Comparison of ENCODE assay signal across 27 cellular contexts in the genomic region with DNA sequence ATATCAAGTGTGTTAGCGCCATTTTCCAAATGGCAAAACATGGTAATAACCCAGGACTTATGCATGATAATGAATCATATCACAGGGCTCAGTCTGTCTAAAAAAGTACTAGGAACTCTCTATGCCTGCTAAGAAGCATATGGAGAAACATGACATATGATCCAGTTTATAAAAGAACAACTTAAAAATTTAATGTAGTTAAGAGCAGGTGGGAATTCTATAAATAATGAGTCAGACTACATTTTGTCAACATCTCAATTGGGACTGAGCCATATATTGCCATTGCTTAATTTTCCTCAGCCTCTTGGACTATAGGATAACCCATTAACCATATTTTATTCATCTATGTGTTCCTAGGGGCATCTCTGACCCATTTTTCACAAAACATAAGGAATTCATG.
"Had no signal": no experiment of that assay in that cellular context is flagged by ENCODE, and none has a peak within 500 bp of the region (broad histone marks: within the 10 kb centered on the region; RNA-seq: fewer than 3 reads in every experiment).

No MANE protein-coding gene starts in this region.

- H3K9me3 Mint-ChIP-seq: activated B cell treated with CpG ODN at 0.5 μM for 24 hours; activated CD4-positive, alpha-beta memory T cell treated with anti-CD3 and anti-CD28 coated beads for 36 hours; activated naive CD4-positive, alpha-beta T cell treated with anti-CD3 and anti-CD28 coated beads for 36 hours; activated naive CD4-positive, alpha-beta T cell treated with anti-CD3 and anti-CD28 coated beads, Interleukin-2, amount 50 U/mL, for 24 hours; activated naive CD8-positive, alpha-beta T cell treated with anti-CD3 and anti-CD28 coated beads for 36 hours; activated naive CD8-positive, alpha-beta T cell treated with anti-CD3 and anti-CD28 coated beads, Interleukin-2, amount 50 U/mL, for 24 hours; activated T-helper 1 cell treated with anti-CD3 and anti-CD28 coated beads, Interleukin-12 subunit alpha, Interleukin-12 subunit beta, Interleukin-2, Interleukin-4 antibody, amounts not matched to agents 30 ng/mL and 10 ng/mL and 1 ng/mL, durations not matched to agents 14 hours and 24 hours and 36 hours; activated T-helper 2 cell treated with anti-CD3 and anti-CD28 coated beads, Interferon-gamma antibody, Interleukin-2, Interleukin-4, amounts not matched to agents 10 μg/mL and 5 μg/mL and 100 μg/mL, durations not matched to agents 14 hours and 24 hours and 36 hours; central memory CD8-positive, alpha-beta T cell; endodermal cell; T-helper 2 cell treated with Interferon-gamma antibody and Interleukin-4, amounts not matched to agents 5 μg/mL and 100 μg/mL, for 36 hours had no signal

- H3K27me3 Mint-ChIP-seq: activated B cell treated with CpG ODN at 0.5 μM for 24 hours; activated CD4-positive, alpha-beta memory T cell treated with anti-CD3 and anti-CD28 coated beads for 36 hours; activated CD8-positive, alpha-beta memory T cell treated with anti-CD3 and anti-CD28 coated beads, Interleukin-2, amount 10 ng/mL, durations not matched to agents 7 days and 5 days; activated naive CD4-positive, alpha-beta T cell treated with anti-CD3 and anti-CD28 coated beads, Interleukin-2, amount 50 U/mL, for 24 hours; activated naive CD8-positive, alpha-beta T cell treated with anti-CD3 and anti-CD28 coated beads for 36 hours; activated naive CD8-positive, alpha-beta T cell treated with anti-CD3 and anti-CD28 coated beads, Interleukin-2, amount 50 U/mL, for 24 hours; central memory CD8-positive, alpha-beta T cell; dendritic cell treated with granulocyte-macrophage colony-stimulating factor and Interleukin-4, amounts not matched to agents 40 ng/mL and 50 ng/mL, for 4 days had no signal

- H3K27ac Mint-ChIP-seq: activated B cell treated with CpG ODN at 0.5 μM for 24 hours; activated CD4-positive, alpha-beta memory T cell treated with anti-CD3 and anti-CD28 coated beads for 36 hours; activated CD8-positive, alpha-beta memory T cell treated with anti-CD3 and anti-CD28 coated beads, Interleukin-2, amount 10 ng/mL, durations not matched to agents 7 days and 5 days; activated CD8-positive, alpha-beta T cell treated with anti-CD3 and anti-CD28 coated beads, Interleukin-2, amount 10 ng/mL, durations not matched to agents 7 days and 5 days; activated naive CD4-positive, alpha-beta T cell treated with anti-CD3 and anti-CD28 coated beads for 36 hours; activated naive CD4-positive, alpha-beta T cell treated with anti-CD3 and anti-CD28 coated beads, Interleukin-2, amount 50 U/mL, for 24 hours; activated naive CD8-positive, alpha-beta T cell treated with anti-CD3 and anti-CD28 coated beads for 36 hours; activated naive CD8-positive, alpha-beta T cell treated with anti-CD3 and anti-CD28 coated beads, Interleukin-2, amount 50 U/mL, for 24 hours; activated T-helper 1 cell treated with anti-CD3 and anti-CD28 coated beads, Interleukin-12 subunit alpha, Interleukin-12 subunit beta, Interleukin-2, Interleukin-4 antibody, amounts not matched to agents 30 ng/mL and 10 ng/mL and 1 ng/mL, durations not matched to agents 14 hours and 24 hours and 36 hours; activated T-helper 2 cell treated with anti-CD3 and anti-CD28 coated beads, Interferon-gamma antibody, Interleukin-2, Interleukin-4, amounts not matched to agents 10 μg/mL and 5 μg/mL and 100 μg/mL, durations not matched to agents 14 hours and 24 hours and 36 hours; dendritic cell treated with granulocyte-macrophage colony-stimulating factor and Interleukin-4, amounts not matched to agents 40 ng/mL and 50 ng/mL, for 4 days; endodermal cell; T-helper 2 cell treated with Interferon-gamma antibody and Interleukin-4, amounts not matched to agents 5 μg/mL and 100 μg/mL, for 36 hours had no signal

- H3K36me3 Mint-ChIP-seq: activated CD4-positive, alpha-beta memory T cell treated with anti-CD3 and anti-CD28 coated beads for 36 hours; activated CD8-positive, alpha-beta memory T cell treated with anti-CD3 and anti-CD28 coated beads, Interleukin-2, amount 10 ng/mL, durations not matched to agents 7 days and 5 days; activated naive CD4-positive, alpha-beta T cell treated with anti-CD3 and anti-CD28 coated beads, Interleukin-2, amount 50 U/mL, for 24 hours; activated naive CD8-positive, alpha-beta T cell treated with anti-CD3 and anti-CD28 coated beads for 36 hours had no signal

- DNase-seq: activated B cell treated with CpG ODN at 0.5 μM for 24 hours; activated CD4-positive, alpha-beta memory T cell treated with anti-CD3 and anti-CD28 coated beads for 36 hours; activated CD4-positive, alpha-beta T cell treated with anti-CD3 and anti-CD28 coated beads for 48 hours; activated CD8-positive, alpha-beta memory T cell treated with anti-CD3 and anti-CD28 coated beads, Interleukin-2, amount 10 ng/mL, durations not matched to agents 7 days and 5 days; activated CD8-positive, alpha-beta memory T cell treated with anti-CD3 and anti-CD28 coated beads, Interleukin-2, amount 50 U/mL, for 4 hours; activated CD8-positive, alpha-beta T cell treated with anti-CD3 and anti-CD28 coated beads, Interleukin-2, amount 10 ng/mL, durations not matched to agents 7 days and 5 days; activated effector memory CD4-positive, alpha-beta T cell treated with anti-CD3 and anti-CD28 coated beads, Interleukin-2, amount 50 U/mL, for 16 hours; activated naive CD4-positive, alpha-beta T cell treated with anti-CD3 and anti-CD28 coated beads for 36 hours; activated naive CD8-positive, alpha-beta T cell treated with anti-CD3 and anti-CD28 coated beads for 36 hours; activated naive CD8-positive, alpha-beta T cell treated with anti-CD3 and anti-CD28 coated beads, Interleukin-2, amount 50 U/mL, for 24 hours; activated T-cell treated with anti-CD3 and anti-CD28 coated beads, Interleukin-2, amount 50 U/mL, for 1 hour; activated T-cell treated with anti-CD3 and anti-CD28 coated beads, Interleukin-2, amount 50 U/mL, for 48 hours; brain microvascular endothelial cell; dorsolateral prefrontal cortex; effector memory CD4-positive, alpha-beta T cell; endodermal cell; foreskin fibroblast; head of caudate nucleus; hippocampal formation; T1000; WERI-Rb-1 had no signal

- H3K4me1 Mint-ChIP-seq: activated B cell treated with CpG ODN at 0.5 μM for 24 hours; activated CD8-positive, alpha-beta memory T cell treated with anti-CD3 and anti-CD28 coated beads, Interleukin-2, amount 10 ng/mL, durations not matched to agents 7 days and 5 days; activated naive CD4-positive, alpha-beta T cell treated with anti-CD3 and anti-CD28 coated beads, Interleukin-2, amount 50 U/mL, for 24 hours; activated naive CD8-positive, alpha-beta T cell treated with anti-CD3 and anti-CD28 coated beads for 36 hours; activated naive CD8-positive, alpha-beta T cell treated with anti-CD3 and anti-CD28 coated beads, Interleukin-2, amount 50 U/mL, for 24 hours; central memory CD8-positive, alpha-beta T cell had no signal

- H3K4me3 Mint-ChIP-seq: activated B cell treated with CpG ODN at 0.5 μM for 24 hours; activated CD4-positive, alpha-beta memory T cell treated with anti-CD3 and anti-CD28 coated beads for 36 hours; activated CD8-positive, alpha-beta memory T cell treated with anti-CD3 and anti-CD28 coated beads, Interleukin-2, amount 10 ng/mL, durations not matched to agents 7 days and 5 days; activated CD8-positive, alpha-beta T cell treated with anti-CD3 and anti-CD28 coated beads, Interleukin-2, amount 10 ng/mL, durations not matched to agents 7 days and 5 days; activated naive CD4-positive, alpha-beta T cell treated with anti-CD3 and anti-CD28 coated beads for 36 hours; activated naive CD4-positive, alpha-beta T cell treated with anti-CD3 and anti-CD28 coated beads, Interleukin-2, amount 50 U/mL, for 24 hours; activated naive CD8-positive, alpha-beta T cell treated with anti-CD3 and anti-CD28 coated beads for 36 hours; activated naive CD8-positive, alpha-beta T cell treated with anti-CD3 and anti-CD28 coated beads, Interleukin-2, amount 50 U/mL, for 24 hours; activated T-helper 1 cell treated with anti-CD3 and anti-CD28 coated beads, Interleukin-12 subunit alpha, Interleukin-12 subunit beta, Interleukin-2, Interleukin-4 antibody, amounts not matched to agents 30 ng/mL and 10 ng/mL and 1 ng/mL, durations not matched to agents 14 hours and 24 hours and 36 hours; central memory CD8-positive, alpha-beta T cell; dendritic cell treated with granulocyte-macrophage colony-stimulating factor and Interleukin-4, amounts not matched to agents 40 ng/mL and 50 ng/mL, for 4 days; endodermal cell; T-helper 2 cell treated with Interferon-gamma antibody and Interleukin-4, amounts not matched to agents 5 μg/mL and 100 μg/mL, for 36 hours had no signal
